ENCODE assay signal across 1 cellular context in the genomic region with DNA sequence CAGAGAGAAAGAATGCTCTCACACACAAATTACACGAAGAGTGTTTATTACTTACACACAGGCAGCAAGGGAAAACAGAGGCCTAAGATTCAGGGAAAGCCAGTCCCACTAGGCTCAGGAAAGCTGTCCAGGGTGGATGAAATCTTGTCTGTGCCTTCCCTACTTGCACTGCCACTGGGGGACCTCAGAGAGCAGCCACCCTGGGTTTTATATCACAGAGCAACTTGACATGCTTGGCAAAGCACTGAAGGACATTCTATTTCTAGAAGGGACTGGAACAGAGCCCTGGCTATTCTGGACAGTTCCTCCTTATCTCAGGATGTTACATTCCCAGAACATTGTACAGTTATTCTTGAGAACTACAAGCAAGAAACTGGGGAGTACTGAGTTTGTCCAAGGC.
TF ChIP-seq lines count a peak whose summit lies in the region.

No MANE protein-coding gene starts in this region.

TF ChIP-seq in WTC11, 78 proteins besides CTCF, POLR2A, EP300 and RAD21 (continued from another document):
- TF ChIP-seq PRDM15 (CRISPR knock-in tag; IDR thresholded peaks at IDR 0.05), result no peak
